ENCODE assay signal across 16 cellular contexts in genomic region chr4:88138561-88138960, GRCh38. TPM values are rescaled to one million over a fixed set of nuclear protein-coding genes. Genes with fewer than 3 reads are reported as not detected.
A peak's percentile ranks its signal among the peaks of the same experiment; 100 is the strongest.
DNase-seq lines count a peak whose midpoint lies in the region; ATAC-seq, FAIRE-seq and TF ChIP-seq lines count a peak whose summit lies in the region.
"Had no signal": no experiment of that assay in that cellular context is flagged by ENCODE, and none has a peak within 500 bp of the region (broad histone marks: within the 10 kb centered on the region; RNA-seq: fewer than 3 reads in every experiment).

No MANE protein-coding gene starts in this region.

- DNase-seq in AG08396 (ENCODE audit: low spot score) (peak; percentile 62), HTR-8/SVneo (ENCODE audit: insufficient read length, low spot score) (peak; percentile 13), dedifferentiated amniotic fluid mesenchymal stem cell (ENCODE audit: extremely low spot score) (peak; percentile 64), left colon (no peak), erythroblast (lab: John Stamatoyannopoulos, UW) (no peak), OCI-M2 (lab: John Stamatoyannopoulos, UW; ENCODE audit: unreplicated experiment) (no peak)
- DNase-seq: activated CD4-positive, alpha-beta memory T cell treated with anti-CD3 and anti-CD28 coated beads for 36 hours; activated effector memory CD4-positive, alpha-beta T cell treated with anti-CD3 and anti-CD28 coated beads, Interleukin-2, amount 50 U/mL, for 16 hours; C1 segment of cervical spinal cord; GDM1; left lung; T-helper 2 cell had no signal

- H3K27ac Mint-ChIP-seq in stimulated activated memory B cell treated with anti-CD40 and anti-IgM and Interleukin-4, amounts not matched to agents 10 μg/mL and 1 μg/mL and 100 μg/mL, for 72 hours = no peak overlapping the region
- H3K27ac Mint-ChIP-seq: activated CD4-positive, alpha-beta memory T cell treated with anti-CD3 and anti-CD28 coated beads for 36 hours had no signal

- H3K4me1 Mint-ChIP-seq in stimulated activated memory B cell treated with anti-CD40 and anti-IgM and Interleukin-4, amounts not matched to agents 10 μg/mL and 1 μg/mL and 100 μg/mL, for 72 hours = no peaks in the 10 kb centered on the region
- H3K4me1 Mint-ChIP-seq: central memory CD8-positive, alpha-beta T cell had no signal

- no peak for FAIRE-seq in HTR-8/SVneo (lab: Jason Lieb, UNC)

- H3K4me3 Mint-ChIP-seq in stimulated activated memory B cell treated with anti-CD40 and anti-IgM and Interleukin-4, amounts not matched to agents 10 μg/mL and 1 μg/mL and 100 μg/mL, for 72 hours = no peak overlapping the region
- H3K4me3 Mint-ChIP-seq: activated CD4-positive, alpha-beta memory T cell treated with anti-CD3 and anti-CD28 coated beads for 36 hours; central memory CD8-positive, alpha-beta T cell had no signal

- peak; percentile 56 for ATAC-seq in left colon
- ATAC-seq in GM18498 (IDR thresholded peaks at IDR 0.05; ENCODE audit: unreplicated experiment) = no peak
- ATAC-seq in stimulated activated memory B cell treated with anti-CD40 and anti-IgM and Interleukin-4, amounts not matched to agents 10 μg/mL and 1 μg/mL and 100 μg/mL, for 72 hours = no peak
- ATAC-seq: left lung had no signal

- peaks cover 23% of the 10 kb centered on the region for H3K27me3 Mint-ChIP-seq in stimulated activated memory B cell treated with anti-CD40 and anti-IgM and Interleukin-4, amounts not matched to agents 10 μg/mL and 1 μg/mL and 100 μg/mL, for 72 hours
- H3K27me3 Mint-ChIP-seq: activated CD4-positive, alpha-beta memory T cell treated with anti-CD3 and anti-CD28 coated beads for 36 hours; central memory CD8-positive, alpha-beta T cell had no signal

- no peaks in the 10 kb centered on the region for H3K9me3 Mint-ChIP-seq in stimulated activated memory B cell treated with anti-CD40 and anti-IgM and Interleukin-4, amounts not matched to agents 10 μg/mL and 1 μg/mL and 100 μg/mL, for 72 hours
- H3K9me3 Mint-ChIP-seq: activated CD4-positive, alpha-beta memory T cell treated with anti-CD3 and anti-CD28 coated beads for 36 hours; central memory CD8-positive, alpha-beta T cell had no signal

- no peaks in the 10 kb centered on the region for H3K36me3 Mint-ChIP-seq in stimulated activated memory B cell treated with anti-CD40 and anti-IgM and Interleukin-4, amounts not matched to agents 10 μg/mL and 1 μg/mL and 100 μg/mL, for 72 hours
- H3K36me3 Mint-ChIP-seq: activated CD4-positive, alpha-beta memory T cell treated with anti-CD3 and anti-CD28 coated beads for 36 hours had no signal

- TF ChIP-seq POLR2A in erythroblast (IDR thresholded peaks at IDR 0.05; ENCODE audit: low read length) = no peak

- intact Hi-C loops in left colon (cut with DNase I, micrococcal nuclease) = no loop called here

RNA-seq across cellular contexts. Expression of gene ABCG2, which starts 19.9 kb away (rescaled TPM):
- total RNA-seq in left colon = 10 to 100 TPM; 32.5 to 36.2 TPM
- total RNA-seq: OCI-LY7 had no signal

Comparison
In these comparisons a context has a peak if more than half of its experiments do, and no peak if none do; other contexts are left out.
1. DNase-seq: peak in AG08396 (single experiment), HTR-8/SVneo (single experiment) and dedifferentiated amniotic fluid mesenchymal stem cell (single experiment); none in left colon (0 of 2), erythroblast (0 of 2) and OCI-M2 (single experiment).